In the genomic region with DNA sequence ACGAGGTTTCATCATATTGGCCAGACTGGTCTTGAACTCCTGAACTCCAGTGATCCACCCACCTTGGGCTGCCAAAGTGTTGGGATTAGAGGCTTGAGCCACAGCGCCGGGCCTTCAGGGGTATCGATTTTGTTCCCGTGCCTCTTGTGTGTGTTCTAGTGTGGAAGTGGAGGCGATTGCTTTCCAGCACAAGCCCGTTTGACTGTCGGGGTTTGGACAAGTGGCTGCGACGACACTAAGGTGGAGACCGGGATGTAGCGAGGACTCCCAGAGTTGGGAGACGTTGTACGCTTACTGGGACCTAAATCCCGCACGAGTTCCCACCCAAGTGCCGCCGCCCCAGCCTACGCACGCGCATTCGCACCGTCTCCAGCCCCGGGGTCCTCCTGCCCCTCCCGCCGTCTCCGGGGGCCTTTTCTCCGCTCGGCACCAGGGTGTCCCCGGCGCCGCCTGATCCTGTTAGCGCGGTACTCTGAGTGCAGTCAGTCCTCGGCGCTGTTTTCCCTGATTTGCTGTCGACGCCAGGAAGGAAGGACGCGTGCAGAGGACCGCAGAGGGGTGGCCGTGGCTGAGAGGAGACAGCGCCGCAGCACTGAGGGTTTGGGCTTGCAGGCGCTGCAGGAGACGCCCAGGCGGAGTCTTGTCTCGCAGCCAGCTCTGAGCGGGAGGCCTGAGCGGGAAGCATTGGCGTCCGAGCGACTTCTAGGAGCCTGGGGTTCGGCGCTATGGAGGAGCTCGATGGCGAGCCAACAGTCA, we compare ENCODE assay signal across 1 cellular context.
A peak's percentile ranks its signal among the peaks of the same experiment; 100 is the strongest.
TF ChIP-seq lines count a peak whose summit lies in the region.

A gene with protein sequence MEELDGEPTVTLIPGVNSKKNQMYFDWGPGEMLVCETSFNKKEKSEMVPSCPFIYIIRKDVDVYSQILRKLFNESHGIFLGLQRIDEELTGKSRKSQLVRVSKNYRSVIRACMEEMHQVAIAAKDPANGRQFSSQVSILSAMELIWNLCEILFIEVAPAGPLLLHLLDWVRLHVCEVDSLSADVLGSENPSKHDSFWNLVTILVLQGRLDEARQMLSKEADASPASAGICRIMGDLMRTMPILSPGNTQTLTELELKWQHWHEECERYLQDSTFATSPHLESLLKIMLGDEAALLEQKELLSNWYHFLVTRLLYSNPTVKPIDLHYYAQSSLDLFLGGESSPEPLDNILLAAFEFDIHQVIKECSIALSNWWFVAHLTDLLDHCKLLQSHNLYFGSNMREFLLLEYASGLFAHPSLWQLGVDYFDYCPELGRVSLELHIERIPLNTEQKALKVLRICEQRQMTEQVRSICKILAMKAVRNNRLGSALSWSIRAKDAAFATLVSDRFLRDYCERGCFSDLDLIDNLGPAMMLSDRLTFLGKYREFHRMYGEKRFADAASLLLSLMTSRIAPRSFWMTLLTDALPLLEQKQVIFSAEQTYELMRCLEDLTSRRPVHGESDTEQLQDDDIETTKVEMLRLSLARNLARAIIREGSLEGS (plus strand): TSS at position 643 of the 756 bp plus-strand sequence. CDS start 83 bp downstream, at position 726.

TF ChIP-seq in K562, 482 proteins besides CTCF, POLR2A, EP300 and RAD21 (continued from another document and continues in another):
- TF ChIP-seq, protein P1, sequence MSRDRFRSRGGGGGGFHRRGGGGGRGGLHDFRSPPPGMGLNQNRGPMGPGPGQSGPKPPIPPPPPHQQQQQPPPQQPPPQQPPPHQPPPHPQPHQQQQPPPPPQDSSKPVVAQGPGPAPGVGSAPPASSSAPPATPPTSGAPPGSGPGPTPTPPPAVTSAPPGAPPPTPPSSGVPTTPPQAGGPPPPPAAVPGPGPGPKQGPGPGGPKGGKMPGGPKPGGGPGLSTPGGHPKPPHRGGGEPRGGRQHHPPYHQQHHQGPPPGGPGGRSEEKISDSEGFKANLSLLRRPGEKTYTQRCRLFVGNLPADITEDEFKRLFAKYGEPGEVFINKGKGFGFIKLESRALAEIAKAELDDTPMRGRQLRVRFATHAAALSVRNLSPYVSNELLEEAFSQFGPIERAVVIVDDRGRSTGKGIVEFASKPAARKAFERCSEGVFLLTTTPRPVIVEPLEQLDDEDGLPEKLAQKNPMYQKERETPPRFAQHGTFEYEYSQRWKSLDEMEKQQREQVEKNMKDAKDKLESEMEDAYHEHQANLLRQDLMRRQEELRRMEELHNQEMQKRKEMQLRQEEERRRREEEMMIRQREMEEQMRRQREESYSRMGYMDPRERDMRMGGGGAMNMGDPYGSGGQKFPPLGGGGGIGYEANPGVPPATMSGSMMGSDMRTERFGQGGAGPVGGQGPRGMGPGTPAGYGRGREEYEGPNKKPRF (IDR thresholded peaks at IDR 0.05; ENCODE audit: low read depth, low read length): no peak
- TF ChIP-seq BDP1 (IDR thresholded peaks at IDR 0.05; ENCODE audit: insufficient read depth, insufficient read length) (no peak), RB1 (IDR thresholded peaks at IDR 0.05; ENCODE audit: low read depth) (peak; percentile 97), TCF7 (IDR thresholded peaks at IDR 0.05; ENCODE audit: borderline replicate concordance) (no peak), SAP30 (IDR thresholded peaks at IDR 0.05; ENCODE audit: borderline replicate concordance, insufficient read depth, low read depth, low read length, poor library complexity, severe bottlenecking) (no peak), SMARCA4 (IDR thresholded peaks at IDR 0.05) (0 out of 2 replicates have a peak, but pooled peaks have one; percentile 18), ZNF431 (CRISPR knock-in tag; IDR thresholded peaks at IDR 0.05) (no peak), GTF2F1 (IDR thresholded peaks at IDR 0.05; ENCODE audit: low read depth, low read length) (0 out of 2 replicates have a peak, but pooled peaks have one; percentile 61), POLR2B (IDR thresholded peaks at IDR 0.05; ENCODE audit: low read depth, partially characterized antibody) (peak; percentile 89), ZNF436 (CRISPR knock-in tag; IDR thresholded peaks at IDR 0.05) (0 out of 2 replicates have a peak, but pooled peaks have one; percentile 8), NR2F6 (CRISPR knock-in tag; IDR thresholded peaks at IDR 0.05) (no peak), MEF2D (tag; conservative IDR thresholded peaks at IDR 0.05; ENCODE audit: low read depth) (0 out of 2 replicates have a peak, but pooled peaks have one; percentile 48), ZNF408 (CRISPR knock-in tag; IDR thresholded peaks at IDR 0.05; ENCODE audit: low read depth) (no peak), SMAD1 (IDR thresholded peaks at IDR 0.05; ENCODE audit: low read depth, low read length, partially characterized antibody) (peak; percentile 81), ZNF584 (CRISPR knock-in tag; IDR thresholded peaks at IDR 0.05; ENCODE audit: low read depth) (no peak; the same call in 1 of the 2 replicates), FOXA1 (IDR thresholded peaks at IDR 0.05; ENCODE audit: borderline replicate concordance) (no peak), ZNF239 (CRISPR knock-in tag; IDR thresholded peaks at IDR 0.05) (no peak), RBM39 (optimal IDR thresholded peaks at IDR 0.05; ENCODE audit: low read depth, low read length) (peak; percentile 39), ZNF717 (CRISPR knock-in tag; IDR thresholded peaks at IDR 0.05) (no peak), ZBTB17 (CRISPR knock-in tag; IDR thresholded peaks at IDR 0.05) (peak; percentile 82), HCFC1 (IDR thresholded peaks at IDR 0.05; ENCODE audit: low read depth, low read length) (peak; percentile 58), HDAC6 (IDR thresholded peaks at IDR 0.05; ENCODE audit: low read depth, low read length) (0 out of 2 replicates have a peak, but pooled peaks have one; percentile 35), CSDE1 (IDR thresholded peaks at IDR 0.05) (no peak), RBBP5 (IDR thresholded peaks at IDR 0.05; ENCODE audit: borderline replicate concordance, insufficient read depth, low read length, poor library complexity, severe bottlenecking) (peak; percentile 99), RFX5 (IDR thresholded peaks at IDR 0.05; ENCODE audit: low read depth, low read length) (no peak)
- TF ChIP-seq, protein P2, sequence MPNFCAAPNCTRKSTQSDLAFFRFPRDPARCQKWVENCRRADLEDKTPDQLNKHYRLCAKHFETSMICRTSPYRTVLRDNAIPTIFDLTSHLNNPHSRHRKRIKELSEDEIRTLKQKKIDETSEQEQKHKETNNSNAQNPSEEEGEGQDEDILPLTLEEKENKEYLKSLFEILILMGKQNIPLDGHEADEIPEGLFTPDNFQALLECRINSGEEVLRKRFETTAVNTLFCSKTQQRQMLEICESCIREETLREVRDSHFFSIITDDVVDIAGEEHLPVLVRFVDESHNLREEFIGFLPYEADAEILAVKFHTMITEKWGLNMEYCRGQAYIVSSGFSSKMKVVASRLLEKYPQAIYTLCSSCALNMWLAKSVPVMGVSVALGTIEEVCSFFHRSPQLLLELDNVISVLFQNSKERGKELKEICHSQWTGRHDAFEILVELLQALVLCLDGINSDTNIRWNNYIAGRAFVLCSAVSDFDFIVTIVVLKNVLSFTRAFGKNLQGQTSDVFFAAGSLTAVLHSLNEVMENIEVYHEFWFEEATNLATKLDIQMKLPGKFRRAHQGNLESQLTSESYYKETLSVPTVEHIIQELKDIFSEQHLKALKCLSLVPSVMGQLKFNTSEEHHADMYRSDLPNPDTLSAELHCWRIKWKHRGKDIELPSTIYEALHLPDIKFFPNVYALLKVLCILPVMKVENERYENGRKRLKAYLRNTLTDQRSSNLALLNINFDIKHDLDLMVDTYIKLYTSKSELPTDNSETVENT (CRISPR knock-in tag; IDR thresholded peaks at IDR 0.05): peak; percentile 41; the same call in 1 of the 2 replicates
- TF ChIP-seq, protein P3, sequence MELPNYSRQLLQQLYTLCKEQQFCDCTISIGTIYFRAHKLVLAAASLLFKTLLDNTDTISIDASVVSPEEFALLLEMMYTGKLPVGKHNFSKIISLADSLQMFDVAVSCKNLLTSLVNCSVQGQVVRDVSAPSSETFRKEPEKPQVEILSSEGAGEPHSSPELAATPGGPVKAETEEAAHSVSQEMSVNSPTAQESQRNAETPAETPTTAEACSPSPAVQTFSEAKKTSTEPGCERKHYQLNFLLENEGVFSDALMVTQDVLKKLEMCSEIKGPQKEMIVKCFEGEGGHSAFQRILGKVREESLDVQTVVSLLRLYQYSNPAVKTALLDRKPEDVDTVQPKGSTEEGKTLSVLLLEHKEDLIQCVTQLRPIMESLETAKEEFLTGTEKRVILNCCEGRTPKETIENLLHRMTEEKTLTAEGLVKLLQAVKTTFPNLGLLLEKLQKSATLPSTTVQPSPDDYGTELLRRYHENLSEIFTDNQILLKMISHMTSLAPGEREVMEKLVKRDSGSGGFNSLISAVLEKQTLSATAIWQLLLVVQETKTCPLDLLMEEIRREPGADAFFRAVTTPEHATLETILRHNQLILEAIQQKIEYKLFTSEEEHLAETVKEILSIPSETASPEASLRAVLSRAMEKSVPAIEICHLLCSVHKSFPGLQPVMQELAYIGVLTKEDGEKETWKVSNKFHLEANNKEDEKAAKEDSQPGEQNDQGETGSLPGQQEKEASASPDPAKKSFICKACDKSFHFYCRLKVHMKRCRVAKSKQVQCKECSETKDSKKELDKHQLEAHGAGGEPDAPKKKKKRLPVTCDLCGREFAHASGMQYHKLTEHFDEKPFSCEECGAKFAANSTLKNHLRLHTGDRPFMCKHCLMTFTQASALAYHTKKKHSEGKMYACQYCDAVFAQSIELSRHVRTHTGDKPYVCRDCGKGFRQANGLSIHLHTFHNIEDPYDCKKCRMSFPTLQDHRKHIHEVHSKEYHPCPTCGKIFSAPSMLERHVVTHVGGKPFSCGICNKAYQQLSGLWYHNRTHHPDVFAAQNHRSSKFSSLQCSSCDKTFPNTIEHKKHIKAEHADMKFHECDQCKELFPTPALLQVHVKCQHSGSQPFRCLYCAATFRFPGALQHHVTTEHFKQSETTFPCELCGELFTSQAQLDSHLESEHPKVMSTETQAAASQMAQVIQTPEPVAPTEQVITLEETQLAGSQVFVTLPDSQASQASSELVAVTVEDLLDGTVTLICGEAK (IDR thresholded peaks at IDR 0.05): no peak; the same call in none of the 2 replicates
- TF ChIP-seq, protein P3 (CRISPR knock-in tag; IDR thresholded peaks at IDR 0.05): no peak
- TF ChIP-seq, protein P4, sequence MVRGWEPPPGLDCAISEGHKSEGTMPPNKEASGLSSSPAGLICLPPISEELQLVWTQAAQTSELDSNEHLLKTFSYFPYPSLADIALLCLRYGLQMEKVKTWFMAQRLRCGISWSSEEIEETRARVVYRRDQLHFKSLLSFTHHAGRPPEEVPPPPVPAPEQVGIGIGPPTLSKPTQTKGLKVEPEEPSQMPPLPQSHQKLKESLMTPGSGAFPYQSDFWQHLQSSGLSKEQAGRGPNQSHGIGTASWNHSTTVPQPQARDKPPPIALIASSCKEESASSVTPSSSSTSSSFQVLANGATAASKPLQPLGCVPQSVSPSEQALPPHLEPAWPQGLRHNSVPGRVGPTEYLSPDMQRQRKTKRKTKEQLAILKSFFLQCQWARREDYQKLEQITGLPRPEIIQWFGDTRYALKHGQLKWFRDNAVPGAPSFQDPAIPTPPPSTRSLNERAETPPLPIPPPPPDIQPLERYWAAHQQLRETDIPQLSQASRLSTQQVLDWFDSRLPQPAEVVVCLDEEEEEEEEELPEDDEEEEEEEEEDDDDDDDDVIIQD (CRISPR knock-in tag; IDR thresholded peaks at IDR 0.05): 0 out of 2 replicates have a peak, but pooled peaks have one; percentile 50
- TF ChIP-seq, protein P5, sequence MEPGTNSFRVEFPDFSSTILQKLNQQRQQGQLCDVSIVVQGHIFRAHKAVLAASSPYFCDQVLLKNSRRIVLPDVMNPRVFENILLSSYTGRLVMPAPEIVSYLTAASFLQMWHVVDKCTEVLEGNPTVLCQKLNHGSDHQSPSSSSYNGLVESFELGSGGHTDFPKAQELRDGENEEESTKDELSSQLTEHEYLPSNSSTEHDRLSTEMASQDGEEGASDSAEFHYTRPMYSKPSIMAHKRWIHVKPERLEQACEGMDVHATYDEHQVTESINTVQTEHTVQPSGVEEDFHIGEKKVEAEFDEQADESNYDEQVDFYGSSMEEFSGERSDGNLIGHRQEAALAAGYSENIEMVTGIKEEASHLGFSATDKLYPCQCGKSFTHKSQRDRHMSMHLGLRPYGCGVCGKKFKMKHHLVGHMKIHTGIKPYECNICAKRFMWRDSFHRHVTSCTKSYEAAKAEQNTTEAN (CRISPR knock-in tag; IDR thresholded peaks at IDR 0.05): no peak
